ENCODE assay signal across 15 cellular contexts in the genomic region with DNA sequence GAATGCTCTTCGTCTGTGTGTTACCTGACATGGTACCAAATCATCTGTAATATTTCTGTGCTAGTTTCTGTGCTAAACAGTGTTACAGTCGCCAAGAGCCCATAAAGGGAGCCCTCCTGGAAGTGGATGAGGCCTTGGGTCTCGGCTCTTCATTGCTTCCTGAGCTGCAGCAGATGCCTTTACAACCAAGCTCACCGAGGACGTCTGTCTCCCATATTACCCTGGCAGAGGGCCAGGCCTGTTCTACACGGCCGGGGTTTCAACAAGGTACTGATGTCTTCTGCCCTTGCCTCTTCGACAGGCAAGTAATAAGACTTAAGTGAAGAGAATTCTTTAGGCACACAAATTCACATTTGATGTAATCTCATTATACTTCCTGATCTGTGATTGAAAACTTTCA.
"Had no signal": no experiment of that assay in that cellular context is flagged by ENCODE, and none has a peak within 500 bp of the region (broad histone marks: within the 10 kb centered on the region; RNA-seq: fewer than 3 reads in every experiment).

No MANE protein-coding gene starts in this region.

- ATAC-seq: activated CD8-positive, alpha-beta T cell treated with anti-CD3 and anti-CD28 coated beads for 36 hours; gastroesophageal sphincter; heart right ventricle had no signal

- DNase-seq: activated B cell treated with CpG ODN at 0.5 μM for 24 hours; activated CD4-positive, alpha-beta T cell treated with anti-CD3 and anti-CD28 coated beads for 48 hours; activated CD8-positive, alpha-beta T cell treated with anti-CD3 and anti-CD28 coated beads for 36 hours; activated naive CD4-positive, alpha-beta T cell treated with anti-CD3 and anti-CD28 coated beads for 36 hours; heart right ventricle; naive B cell; stimulated activated CD4-positive, alpha-beta T cell treated with anti-CD3 and anti-CD28 coated beads, Interleukin-2, amount 100 ng/mL, for 48 hours; stimulated activated naive CD4-positive, alpha-beta T cell treated with Interleukin-2 at 50 U/mL for 16 hours; T-helper 2 cell had no signal

- H3K27me3 Mint-ChIP-seq: activated B cell treated with CpG ODN at 0.5 μM for 24 hours; activated CD8-positive, alpha-beta T cell treated with anti-CD3 and anti-CD28 coated beads for 36 hours; naive B cell; type B pancreatic cell had no signal

- H3K4me3 ChIP-seq: dorsolateral prefrontal cortex, gastroesophageal sphincter, heart right ventricle, suprapubic skin had no signal

- H3K27ac ChIP-seq: dorsolateral prefrontal cortex, gastroesophageal sphincter, heart right ventricle, parathyroid adenoma, suprapubic skin had no signal

- H3K9me3 Mint-ChIP-seq: activated B cell treated with CpG ODN at 0.5 μM for 24 hours; activated CD8-positive, alpha-beta T cell treated with anti-CD3 and anti-CD28 coated beads for 36 hours; activated naive CD4-positive, alpha-beta T cell treated with anti-CD3 and anti-CD28 coated beads for 36 hours; activated T-helper 2 cell treated with anti-CD3 and anti-CD28 coated beads, Interferon-gamma antibody, Interleukin-2, Interleukin-4, amounts not matched to agents 10 μg/mL and 5 μg/mL and 100 μg/mL, durations not matched to agents 14 hours and 24 hours and 36 hours; naive B cell; type B pancreatic cell had no signal

- H3K4me3 Mint-ChIP-seq: activated B cell treated with CpG ODN at 0.5 μM for 24 hours; activated CD8-positive, alpha-beta T cell treated with anti-CD3 and anti-CD28 coated beads for 36 hours; activated naive CD4-positive, alpha-beta T cell treated with anti-CD3 and anti-CD28 coated beads for 36 hours; naive B cell; type B pancreatic cell had no signal

- H3K27me3 ChIP-seq: dorsolateral prefrontal cortex, gastroesophageal sphincter, heart right ventricle, suprapubic skin had no signal

- H3K4me1 ChIP-seq: gastroesophageal sphincter, heart right ventricle, parathyroid adenoma, suprapubic skin had no signal

- H3K27ac Mint-ChIP-seq: activated B cell treated with CpG ODN at 0.5 μM for 24 hours; activated CD8-positive, alpha-beta T cell treated with anti-CD3 and anti-CD28 coated beads for 36 hours; activated naive CD4-positive, alpha-beta T cell treated with anti-CD3 and anti-CD28 coated beads for 36 hours; activated T-helper 2 cell treated with anti-CD3 and anti-CD28 coated beads, Interferon-gamma antibody, Interleukin-2, Interleukin-4, amounts not matched to agents 10 μg/mL and 5 μg/mL and 100 μg/mL, durations not matched to agents 14 hours and 24 hours and 36 hours; type B pancreatic cell had no signal

- H3K9me3 ChIP-seq: gastroesophageal sphincter, heart right ventricle, suprapubic skin had no signal
